11 cellular contexts compared by ENCODE assay signal in genomic region chr20:40686434-40686882, GRCh38. TPM values are rescaled to one million over a fixed set of nuclear protein-coding genes. Genes with fewer than 3 reads are reported as not detected.
A peak's percentile ranks its signal among the peaks of the same experiment; 100 is the strongest.
DNase-seq lines count a peak whose midpoint lies in the region; ATAC-seq and TF ChIP-seq lines count a peak whose summit lies in the region.
"Had no signal": no experiment of that assay in that cellular context is flagged by ENCODE, and none has a peak within 500 bp of the region (broad histone marks: within the 10 kb centered on the region; RNA-seq: fewer than 3 reads in every experiment).

No MANE protein-coding gene starts in this region.

- H3K27ac ChIP-seq in HUES6 (ENCODE audit: low read depth, low read length) (no peak overlapping the region), endodermal cell (ENCODE audit: low read depth, low read length) (no peak overlapping the region), lower lobe of right lung (peak overlapping the region; percentile 99), stomach smooth muscle (ENCODE audit: low read length) (no peak overlapping the region)

- TF ChIP-seq CTCF in endodermal cell (conservative IDR thresholded peaks at IDR 0.05) (no peak), lower lobe of right lung (IDR thresholded peaks at IDR 0.05) (no peak)

- H3K27ac Mint-ChIP-seq in endodermal cell: no peak overlapping the region

- peaks cover 33% of the 10 kb centered on the region for H3K4me1 Mint-ChIP-seq in endodermal cell

- H3K27me3 Mint-ChIP-seq in endodermal cell (ENCODE audit: insufficient read depth): peaks cover 95% of the 10 kb centered on the region

- peak overlapping the region; percentile 65 for H3K4me3 Mint-ChIP-seq in endodermal cell

- no peaks in the 10 kb centered on the region for H3K36me3 Mint-ChIP-seq in endodermal cell (ENCODE audit: low read depth)

- H3K27me3 ChIP-seq in HUES6 (ENCODE audit: control insufficient read depth, insufficient read depth, low read length) (peaks cover 99% of the 10 kb centered on the region), endodermal cell (ENCODE audit: control insufficient read depth, insufficient read depth, low read length, poor library complexity, severe bottlenecking) (peaks cover 96% of the 10 kb centered on the region), lower lobe of right lung (ENCODE audit: low read depth) (peaks cover 14% of the 10 kb centered on the region), stomach smooth muscle (ENCODE audit: control insufficient read depth in 1 of 2, insufficient read depth in 2 of 2, low read length in 2 of 2) (peaks cover 18 to 31% of the 10 kb centered on the region in 2 donors)

- no peaks in the 10 kb centered on the region for H3K36me3 ChIP-seq in HUES6 (ENCODE audit: control insufficient read depth, insufficient read depth, low read length)
- H3K36me3 ChIP-seq in endodermal cell (ENCODE audit: control insufficient read depth, insufficient read depth, low read length): no peaks in the 10 kb centered on the region
- peaks cover 4% of the 10 kb centered on the region for H3K36me3 ChIP-seq in lower lobe of right lung
- peaks cover 0 to 4% of the 10 kb centered on the region in 2 donors for H3K36me3 ChIP-seq in stomach smooth muscle (ENCODE audit: control insufficient read depth in 2 of 2, insufficient read depth in 2 of 2, low read length in 2 of 2)

- no peaks in the 10 kb centered on the region for H3K9me3 Mint-ChIP-seq in endodermal cell

- intact Hi-C loops in lower lobe of right lung (cut with DNase I): no loop called here

- peaks cover 44% of the 10 kb centered on the region for H3K4me1 ChIP-seq in HUES6 (ENCODE audit: control insufficient read depth, insufficient read depth, low read length)
- peaks cover 5% of the 10 kb centered on the region for H3K4me1 ChIP-seq in endodermal cell (ENCODE audit: control insufficient read depth, insufficient read depth, low read length)
- peaks cover 69% of the 10 kb centered on the region for H3K4me1 ChIP-seq in lower lobe of right lung
- H3K4me1 ChIP-seq in stomach smooth muscle (ENCODE audit: control insufficient read depth, insufficient read depth, low read length): peaks cover 50% of the 10 kb centered on the region

- H3K4me3 ChIP-seq in HUES6 (ENCODE audit: low read depth, low read length): peak overlapping the region; percentile 73
- peak overlapping the region; percentile 82 for H3K4me3 ChIP-seq in endodermal cell (ENCODE audit: low read length)
- peak overlapping the region; percentile 79 for H3K4me3 ChIP-seq in lower lobe of right lung
- H3K4me3 ChIP-seq in stomach smooth muscle (ENCODE audit: low read length in 2 of 2): peak overlapping the region; percentile 85

- H3K9me3 ChIP-seq in HUES6 (ENCODE audit: control insufficient read depth, insufficient read depth, low read depth, low read length) (no peaks in the 10 kb centered on the region), endodermal cell (ENCODE audit: control insufficient read depth, low read length) (no peaks in the 10 kb centered on the region), lower lobe of right lung (no peaks in the 10 kb centered on the region), stomach smooth muscle (ENCODE audit: control insufficient read depth in 2 of 2, low read length in 2 of 2) (no peaks in the 10 kb centered on the region)

- ATAC-seq in lower lobe of right lung (no peak), GM19463 (IDR thresholded peaks at IDR 0.05; ENCODE audit: unreplicated experiment) (no peak)

- H3K9ac ChIP-seq in HUES6 (ENCODE audit: low read length): no peak overlapping the region
- H3K9ac ChIP-seq in endodermal cell (ENCODE audit: extremely low read depth, low read length, poor library complexity, severe bottlenecking): no peak overlapping the region
- H3K9ac ChIP-seq in stomach smooth muscle (ENCODE audit: low read length in 2 of 2): peak overlapping the region in 1 of 2 donors; percentile 69

- WGBS in endodermal cell (ENCODE audit: insufficient coverage in 1 of 2, insufficient read length in 1 of 2), 2 experiments: 20 to 70% methylated on average over 2 to 7 of the region's 7 CpGs

- DNase-seq in endodermal cell: peak; percentile 51
- DNase-seq in lower lobe of right lung: no peak
- no peak for DNase-seq in amniotic stem cell (lab: John Stamatoyannopoulos, UW)
- DNase-seq in NCI-H1694 (lab: John Stamatoyannopoulos, UW): no peak
- no peak for DNase-seq in NOMO-1 (lab: John Stamatoyannopoulos, UW; ENCODE audit: unreplicated experiment in 2 of 2)
- DNase-seq: activated CD8-positive, alpha-beta memory T cell treated with anti-CD3 and anti-CD28 coated beads for 24 hours; Calu3; NCI-H748 treated with DMSO at 0.1 percent for 48 hours had no signal

RNA-seq across cellular contexts. Expression of gene MAFB, which starts 2.6 kb away (rescaled TPM):
- total RNA-seq in endodermal cell (1 to 10 TPM in 1 of 2 donors, under 1 TPM in 1; 0.90 to 1.5 TPM), lower lobe of right lung (63.3 TPM)
- 6.6 TPM for polyA plus RNA-seq in endodermal cell (2013, experiment 1 of 2)
- polyA plus RNA-seq in endodermal cell (2013, experiment 2 of 2): 5.8 TPM

Comparison
In these comparisons a context has a peak if more than half of its experiments do, and no peak if none do; other contexts are left out.
1. RNA of gene MAFB, which starts 2.6 kb away (total RNA-seq): 63.3 TPM in lower lobe of right lung (single experiment); 0.90 to 1.5 TPM in endodermal cell; every median in the first group is over 10 times any median in the second.
2. Peak in every context shown above with its lines, with median percentiles within 50 percentile points of each other: H3K4me3 ChIP-seq.